17 cellular contexts compared by ENCODE assay signal in the genomic region with DNA sequence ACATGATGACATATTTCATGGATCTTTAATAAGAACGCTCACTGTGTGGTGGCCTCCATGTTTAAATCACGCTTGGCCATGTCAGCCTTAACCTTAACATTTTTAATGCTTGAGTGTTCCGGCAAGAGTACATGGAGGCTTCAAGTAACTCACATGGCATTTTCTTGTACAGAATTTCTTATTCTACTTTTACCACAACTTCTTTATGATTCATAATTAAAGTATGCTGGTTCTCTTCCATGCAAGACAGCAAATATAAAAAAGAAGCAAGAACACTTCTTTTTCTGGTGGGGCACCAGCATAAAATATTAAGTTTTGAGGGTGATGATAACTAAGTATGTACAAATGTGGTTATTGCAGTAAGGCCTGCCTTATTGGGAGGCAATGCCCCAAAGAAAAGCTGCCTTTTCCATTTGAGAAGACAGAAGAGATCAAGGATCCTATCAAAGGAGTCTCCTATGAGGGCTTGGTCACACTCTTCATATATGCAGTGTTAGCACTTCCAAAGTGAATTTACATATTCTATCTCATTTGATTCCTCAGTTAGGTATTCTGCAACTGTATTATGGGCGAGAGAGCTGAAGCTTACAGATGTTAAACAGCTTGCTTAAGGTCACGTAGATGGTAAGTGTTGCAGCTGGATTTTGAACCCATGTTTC.
A peak's percentile ranks its signal among the peaks of the same experiment; 100 is the strongest.
DNase-seq lines count a peak whose midpoint lies in the region; ATAC-seq and TF ChIP-seq lines count a peak whose summit lies in the region.
"Had no signal": no experiment of that assay in that cellular context is flagged by ENCODE, and none has a peak within 500 bp of the region (broad histone marks: within the 10 kb centered on the region; RNA-seq: fewer than 3 reads in every experiment).

No MANE protein-coding gene starts in this region.

- peak; percentile 51; the same call in 1 of the 2 replicates for ATAC-seq in PC-3
- ATAC-seq: pancreas had no signal

- H4K20me1 ChIP-seq in PC-3 (ENCODE audit: low read length) = no peaks in the 10 kb centered on the region

- no peaks in the 10 kb centered on the region for H3F3A ChIP-seq in PC-3 (ENCODE audit: low read length, unreplicated experiment)

- H3K27ac Mint-ChIP-seq in T-helper 2 cell treated with Interferon-gamma antibody and Interleukin-4, amounts not matched to agents 5 μg/mL and 100 μg/mL, for 36 hours = no peak overlapping the region
- H3K27ac Mint-ChIP-seq: activated CD4-positive, alpha-beta memory T cell treated with anti-CD3 and anti-CD28 coated beads for 36 hours; activated naive CD8-positive, alpha-beta T cell treated with anti-CD3 and anti-CD28 coated beads, Interleukin-2, amount 10 ng/mL, durations not matched to agents 7 days and 5 days; stimulated activated naive CD8-positive, alpha-beta T cell treated with anti-CD3 and anti-CD28 coated beads, Interleukin-15, Interleukin-2, amounts not matched to agents 100 ng/mL and 50 ng/mL, for 24 hours had no signal

- H3K79me2 ChIP-seq in PC-3 (ENCODE audit: low read length) = no peaks in the 10 kb centered on the region

- H3K9me2 ChIP-seq in PC-3 (replicated peaks; ENCODE audit: low read length) = no peaks in the 10 kb centered on the region

- H3K9me3 Mint-ChIP-seq in T-helper 2 cell treated with Interferon-gamma antibody and Interleukin-4, amounts not matched to agents 5 μg/mL and 100 μg/mL, for 36 hours = no peaks in the 10 kb centered on the region
- H3K9me3 Mint-ChIP-seq: activated CD4-positive, alpha-beta memory T cell treated with anti-CD3 and anti-CD28 coated beads for 36 hours; activated naive CD8-positive, alpha-beta T cell treated with anti-CD3 and anti-CD28 coated beads, Interleukin-2, amount 10 ng/mL, durations not matched to agents 7 days and 5 days; stimulated activated naive CD8-positive, alpha-beta T cell treated with anti-CD3 and anti-CD28 coated beads, Interleukin-15, Interleukin-2, amounts not matched to agents 100 ng/mL and 50 ng/mL, for 24 hours had no signal

- CTCF ChIA-PET in PC-3 (lab: Charles Lee) = no interaction called here

- H3K36me3 ChIP-seq in PC-3 (ENCODE audit: low read depth, low read length) = no peaks in the 10 kb centered on the region
- H3K36me3 ChIP-seq: pancreas, vagina had no signal

- no peak overlapping the region for H2AFZ ChIP-seq in PC-3 (ENCODE audit: low read length)

- peak; percentile 89 for DNase-seq in AG10803 (ENCODE audit: low read depth)
- peak; percentile 51 for DNase-seq in PC-3
- DNase-seq in choroid plexus epithelial cell (ENCODE audit: low read depth) = peak; percentile 90
- DNase-seq in kidney tubule cell (ENCODE audit: low spot score) = peak; percentile 64
- no peak for DNase-seq in T-helper 2 cell treated with Interferon-gamma antibody and Interleukin-4, amounts not matched to agents 5 μg/mL and 100 μg/mL, for 36 hours (ENCODE audit: low spot score)
- DNase-seq in activated gamma-delta T cell treated with Interleukin-2 at 50 U/mL for 16 hours = no peak
- no peak for DNase-seq in NCI-H1694 (lab: John Stamatoyannopoulos, UW)
- no peak for DNase-seq in NCI-H146 treated with DMSO at 0.1 percent for 48 hours (lab: John Stamatoyannopoulos, UW; ENCODE audit: unreplicated experiment)
- DNase-seq: activated CD4-positive, alpha-beta memory T cell treated with anti-CD3 and anti-CD28 coated beads for 36 hours; activated naive CD8-positive, alpha-beta T cell treated with anti-CD3 and anti-CD28 coated beads, Interleukin-2, amount 10 ng/mL, durations not matched to agents 7 days and 5 days; activated T-cell treated with anti-CD3 and anti-CD28 coated beads, Interleukin-2, amount 50 U/mL, for 48 hours; NCI-H1417 treated with DMSO at 0.1 percent for 48 hours; NCI-H446; pancreas had no signal

- H3K4me1 Mint-ChIP-seq in T-helper 2 cell treated with Interferon-gamma antibody and Interleukin-4, amounts not matched to agents 5 μg/mL and 100 μg/mL, for 36 hours (ENCODE audit: low read depth) = no peaks in the 10 kb centered on the region
- H3K4me1 Mint-ChIP-seq: activated naive CD8-positive, alpha-beta T cell treated with anti-CD3 and anti-CD28 coated beads, Interleukin-2, amount 10 ng/mL, durations not matched to agents 7 days and 5 days had no signal

- POLR2A ChIA-PET in PC-3 (lab: Charles Lee; ENCODE audit: unreplicated experiment) = no interaction called here

- intact Hi-C loops in PC-3 (cut with micrococcal nuclease) = no loop called here

- peaks cover 17% of the 10 kb centered on the region for H3K4me1 ChIP-seq in PC-3 (ENCODE audit: insufficient read depth, low read length)
- H3K4me1 ChIP-seq: pancreas, vagina had no signal

- H3K4me3 ChIP-seq in AG10803 (ENCODE audit: low read length) (no peak overlapping the region), PC-3 (ENCODE audit: low read length) (no peak overlapping the region), choroid plexus epithelial cell (ENCODE audit: low read depth, low read length) (no peak overlapping the region)
- H3K4me3 ChIP-seq: pancreas, skin epidermis, vagina had no signal

- H3K27me3 Mint-ChIP-seq in T-helper 2 cell treated with Interferon-gamma antibody and Interleukin-4, amounts not matched to agents 5 μg/mL and 100 μg/mL, for 36 hours (ENCODE audit: low read depth) = peaks cover 5% of the 10 kb centered on the region
- H3K27me3 Mint-ChIP-seq: activated CD4-positive, alpha-beta memory T cell treated with anti-CD3 and anti-CD28 coated beads for 36 hours; activated naive CD8-positive, alpha-beta T cell treated with anti-CD3 and anti-CD28 coated beads, Interleukin-2, amount 10 ng/mL, durations not matched to agents 7 days and 5 days; stimulated activated naive CD8-positive, alpha-beta T cell treated with anti-CD3 and anti-CD28 coated beads, Interleukin-15, Interleukin-2, amounts not matched to agents 100 ng/mL and 50 ng/mL, for 24 hours had no signal

- H3K9me3 ChIP-seq in PC-3 (ENCODE audit: low read length) = no peaks in the 10 kb centered on the region
- H3K9me3 ChIP-seq: pancreas, vagina had no signal

- no peak overlapping the region for H3K9ac ChIP-seq in PC-3 (ENCODE audit: low read length)

- H3K27ac ChIP-seq in PC-3 (ENCODE audit: low read length) = no peak overlapping the region
- H3K27ac ChIP-seq: pancreas, skin epidermis, vagina had no signal

- H3K4me3 Mint-ChIP-seq in T-helper 2 cell treated with Interferon-gamma antibody and Interleukin-4, amounts not matched to agents 5 μg/mL and 100 μg/mL, for 36 hours = no peak overlapping the region
- H3K4me3 Mint-ChIP-seq: activated CD4-positive, alpha-beta memory T cell treated with anti-CD3 and anti-CD28 coated beads for 36 hours; activated naive CD8-positive, alpha-beta T cell treated with anti-CD3 and anti-CD28 coated beads, Interleukin-2, amount 10 ng/mL, durations not matched to agents 7 days and 5 days; stimulated activated naive CD8-positive, alpha-beta T cell treated with anti-CD3 and anti-CD28 coated beads, Interleukin-15, Interleukin-2, amounts not matched to agents 100 ng/mL and 50 ng/mL, for 24 hours had no signal

- no peak overlapping the region for H3K4me2 ChIP-seq in PC-3 (ENCODE audit: low read length)

- no peaks in the 10 kb centered on the region for H3K27me3 ChIP-seq in PC-3 (ENCODE audit: low read length)
- H3K27me3 ChIP-seq: pancreas, vagina had no signal

- BruUV-seq in PC-3 (replicated peaks; lab: Mats Ljungman, UMichigan) = no TSS peak

- TF ChIP-seq CTCF in AG10803 (conservative IDR thresholded peaks at IDR 0.05; ENCODE audit: low read length) = no peak
- no peak for TF ChIP-seq CTCF in PC-3 (conservative IDR thresholded peaks at IDR 0.05; ENCODE audit: low read depth, low read length)
- TF ChIP-seq CTCF in choroid plexus epithelial cell (conservative IDR thresholded peaks at IDR 0.05; ENCODE audit: low read depth, low read length) = no peak

- H3K36me3 Mint-ChIP-seq in T-helper 2 cell treated with Interferon-gamma antibody and Interleukin-4, amounts not matched to agents 5 μg/mL and 100 μg/mL, for 36 hours (ENCODE audit: low read depth) = no peaks in the 10 kb centered on the region
- H3K36me3 Mint-ChIP-seq: activated CD4-positive, alpha-beta memory T cell treated with anti-CD3 and anti-CD28 coated beads for 36 hours; activated naive CD8-positive, alpha-beta T cell treated with anti-CD3 and anti-CD28 coated beads, Interleukin-2, amount 10 ng/mL, durations not matched to agents 7 days and 5 days had no signal

Comparison
In these comparisons a context has a peak if more than half of its experiments do, and no peak if none do; other contexts are left out.
1. DNase-seq: peak in AG10803 (single experiment), PC-3 (single experiment), choroid plexus epithelial cell (single experiment) and kidney tubule cell (single experiment); none in T-helper 2 cell treated with Interferon-gamma antibody and Interleukin-4, amounts not matched to agents 5 μg/mL and 100 μg/mL, for 36 hours (single experiment), activated gamma-delta T cell treated with Interleukin-2 at 50 U/mL for 16 hours (single experiment), NCI-H1694 (single experiment) and NCI-H146 treated with DMSO at 0.1 percent for 48 hours (single experiment).